Comparison of ENCODE assay signal across 13 cellular contexts in genomic region chr9:94819161-94819677, GRCh38.
A peak's percentile ranks its signal among the peaks of the same experiment; 100 is the strongest.
DNase-seq lines count a peak whose midpoint lies in the region; ATAC-seq and TF ChIP-seq lines count a peak whose summit lies in the region.
"Had no signal": no experiment of that assay in that cellular context is flagged by ENCODE, and none has a peak within 500 bp of the region (broad histone marks: within the 10 kb centered on the region; RNA-seq: fewer than 3 reads in every experiment).

No MANE protein-coding gene starts in this region.

- ATAC-seq in esophagus mucosa: peak; percentile 22
- ATAC-seq in activated CD4-positive, alpha-beta T cell treated with anti-CD3 and anti-CD28 coated beads for 36 hours: no peak
- no peak for ATAC-seq in GM18511 (IDR thresholded peaks at IDR 0.05; ENCODE audit: unreplicated experiment)
- ATAC-seq in HG02981 (IDR thresholded peaks at IDR 0.05; ENCODE audit: unreplicated experiment): no peak

- H3K9me3 Mint-ChIP-seq in mesothelial cell of epicardium: no peaks in the 10 kb centered on the region
- H3K9me3 Mint-ChIP-seq in activated CD4-positive, alpha-beta T cell treated with anti-CD3 and anti-CD28 coated beads for 36 hours (ENCODE audit: low read depth): no peaks in the 10 kb centered on the region
- H3K9me3 Mint-ChIP-seq: naive B cell had no signal

- H3K27ac Mint-ChIP-seq in mesothelial cell of epicardium: peak overlapping the region; percentile 98
- H3K27ac Mint-ChIP-seq in activated CD4-positive, alpha-beta T cell treated with anti-CD3 and anti-CD28 coated beads for 36 hours: no peak overlapping the region

- POLR2A ChIA-PET in activated CD4-positive, alpha-beta T cell treated with anti-CD3 and anti-CD28 coated beads for 36 hours (lab: Charles Lee): interaction anchor here (0.6 kb wide), 1 partner anchor 1033 kb away, joined by 5 read pairs; no protein-coding TSS in a partner anchor

- H3K4me3 Mint-ChIP-seq in mesothelial cell of epicardium: peak overlapping the region; percentile 14
- H3K4me3 Mint-ChIP-seq in activated CD4-positive, alpha-beta T cell treated with anti-CD3 and anti-CD28 coated beads for 36 hours: no peak overlapping the region
- H3K4me3 Mint-ChIP-seq: naive B cell had no signal

- intact Hi-C loops in activated CD4-positive, alpha-beta T cell treated with anti-CD3 and anti-CD28 coated beads for 36 hours (cut with DNase I, micrococcal nuclease): no loop called here

- peaks cover 6% of the 10 kb centered on the region for H3K36me3 Mint-ChIP-seq in mesothelial cell of epicardium
- H3K36me3 Mint-ChIP-seq in activated CD4-positive, alpha-beta T cell treated with anti-CD3 and anti-CD28 coated beads for 36 hours (ENCODE audit: low read depth): peaks cover 5% of the 10 kb centered on the region

- no peaks in the 10 kb centered on the region for H3K27me3 Mint-ChIP-seq in mesothelial cell of epicardium (ENCODE audit: low read depth)
- no peaks in the 10 kb centered on the region for H3K27me3 Mint-ChIP-seq in activated CD4-positive, alpha-beta T cell treated with anti-CD3 and anti-CD28 coated beads for 36 hours
- H3K27me3 Mint-ChIP-seq: naive B cell had no signal

- TF ChIP-seq CTCF in mesothelial cell of epicardium (IDR thresholded peaks at IDR 0.05; ENCODE audit: unreplicated experiment): no peak

- CTCF ChIA-PET in activated CD4-positive, alpha-beta T cell treated with anti-CD3 and anti-CD28 coated beads for 36 hours (lab: Charles Lee): no interaction called here

- H3K27ac ChIP-seq in temporal lobe (ENCODE audit: low read depth, low read length): peak overlapping the region; percentile 25
- H3K27ac ChIP-seq: C4-2B, SK-N-MC had no signal

- DNase-seq in M059J (ENCODE audit: low read depth) (peak; percentile 40), mesothelial cell of epicardium (ENCODE audit: low spot score in 2 of 2, unreplicated experiment in 2 of 2) (no peak), COLO829 (ENCODE audit: low spot score) (no peak)
- no peak for DNase-seq in activated CD4-positive, alpha-beta T cell treated with anti-CD3 and anti-CD28 coated beads for 36 hours
- DNase-seq: GDM1, naive B cell, NCI-H510A had no signal

- peaks cover 30% of the 10 kb centered on the region for H3K4me1 Mint-ChIP-seq in mesothelial cell of epicardium
- H3K4me1 Mint-ChIP-seq in activated CD4-positive, alpha-beta T cell treated with anti-CD3 and anti-CD28 coated beads for 36 hours: peaks cover 5% of the 10 kb centered on the region
